ENCODE assay signal across 33 cellular contexts in genomic region chr11:104602643-104603042, GRCh38.
"Had no signal": no experiment of that assay in that cellular context is flagged by ENCODE, and none has a peak within 500 bp of the region (broad histone marks: within the 10 kb centered on the region; RNA-seq: fewer than 3 reads in every experiment).

No MANE protein-coding gene starts in this region.

- H3K27me3 ChIP-seq: brain microvascular endothelial cell, cardiac muscle cell, MG63 had no signal

- H3K4me3 Mint-ChIP-seq: activated CD4-positive, alpha-beta memory T cell treated with anti-CD3 and anti-CD28 coated beads, Interleukin-2, amount 10 ng/mL, durations not matched to agents 7 days and 5 days; activated CD8-positive, alpha-beta memory T cell treated with anti-CD3 and anti-CD28 coated beads, Interleukin-2, amount 10 ng/mL, durations not matched to agents 7 days and 5 days; activated naive CD4-positive, alpha-beta T cell treated with anti-CD3 and anti-CD28 coated beads, Interleukin-2, amount 10 ng/mL, durations not matched to agents 7 days and 5 days; activated naive CD8-positive, alpha-beta T cell treated with anti-CD3 and anti-CD28 coated beads for 36 hours; central memory CD8-positive, alpha-beta T cell had no signal

- H3K4me1 Mint-ChIP-seq: activated CD4-positive, alpha-beta memory T cell treated with anti-CD3 and anti-CD28 coated beads, Interleukin-2, amount 10 ng/mL, durations not matched to agents 7 days and 5 days; activated CD8-positive, alpha-beta memory T cell treated with anti-CD3 and anti-CD28 coated beads, Interleukin-2, amount 10 ng/mL, durations not matched to agents 7 days and 5 days; activated naive CD4-positive, alpha-beta T cell treated with anti-CD3 and anti-CD28 coated beads, Interleukin-2, amount 10 ng/mL, durations not matched to agents 7 days and 5 days; activated naive CD8-positive, alpha-beta T cell treated with anti-CD3 and anti-CD28 coated beads for 36 hours; central memory CD8-positive, alpha-beta T cell had no signal

- H3K27ac Mint-ChIP-seq: activated CD4-positive, alpha-beta memory T cell treated with anti-CD3 and anti-CD28 coated beads, Interleukin-2, amount 10 ng/mL, durations not matched to agents 7 days and 5 days; activated CD8-positive, alpha-beta memory T cell treated with anti-CD3 and anti-CD28 coated beads, Interleukin-2, amount 10 ng/mL, durations not matched to agents 7 days and 5 days; activated naive CD4-positive, alpha-beta T cell treated with anti-CD3 and anti-CD28 coated beads, Interleukin-2, amount 10 ng/mL, durations not matched to agents 7 days and 5 days; activated naive CD8-positive, alpha-beta T cell treated with anti-CD3 and anti-CD28 coated beads for 36 hours had no signal

- H3K27me3 Mint-ChIP-seq: activated CD4-positive, alpha-beta memory T cell treated with anti-CD3 and anti-CD28 coated beads, Interleukin-2, amount 10 ng/mL, durations not matched to agents 7 days and 5 days; activated CD8-positive, alpha-beta memory T cell treated with anti-CD3 and anti-CD28 coated beads, Interleukin-2, amount 10 ng/mL, durations not matched to agents 7 days and 5 days; central memory CD8-positive, alpha-beta T cell had no signal

- H3K27ac ChIP-seq: brain microvascular endothelial cell, cardiac muscle cell, RWPE1, SK-N-MC, WERI-Rb-1 had no signal

- ATAC-seq: activated CD8-positive, alpha-beta memory T cell treated with anti-CD3 and anti-CD28 coated beads, Interleukin-2, amount 10 ng/mL, durations not matched to agents 7 days and 5 days had no signal

- H3K36me3 ChIP-seq: brain microvascular endothelial cell, cardiac muscle cell, MG63, WERI-Rb-1 had no signal

- DNase-seq: activated CD4-positive, alpha-beta memory T cell treated with anti-CD3 and anti-CD28 coated beads, Interleukin-2, amount 10 ng/mL, durations not matched to agents 7 days and 5 days; activated CD4-positive, alpha-beta T cell treated with anti-CD3 and anti-CD28 coated beads for 1 hour; activated CD4-positive, alpha-beta T cell treated with anti-CD3 and anti-CD28 coated beads for 48 hours; activated CD4-positive, CD25-positive, alpha-beta regulatory T cell; activated CD8-positive, alpha-beta memory T cell treated with anti-CD3 and anti-CD28 coated beads for 24 hours; activated CD8-positive, alpha-beta memory T cell treated with anti-CD3 and anti-CD28 coated beads, Interleukin-2, amount 10 ng/mL, durations not matched to agents 7 days and 5 days; activated CD8-positive, alpha-beta memory T cell treated with anti-CD3 and anti-CD28 coated beads, Interleukin-2, amount 50 U/mL, for 48 hours; activated effector memory CD4-positive, alpha-beta T cell treated with Interleukin-2 at 50 U/mL for 16 hours; activated naive CD4-positive, alpha-beta T cell treated with anti-CD3 and anti-CD28 coated beads, Interleukin-2, amount 10 ng/mL, durations not matched to agents 7 days and 5 days; activated naive CD8-positive, alpha-beta T cell treated with anti-CD3 and anti-CD28 coated beads for 36 hours; activated T-cell treated with anti-CD3 and anti-CD28 coated beads, Interleukin-2, amount 50 U/mL, for 48 hours; amniotic stem cell; aorta; brain microvascular endothelial cell; Karpas-422; KBM-7; MG63; NCI-H1048; NCI-H1105 treated with DMSO at 0.1 percent for 48 hours; NCI-H1436; NCI-H1694; NCI-H1930; NCI-H2081 treated with DMSO at 0.1 percent for 48 hours; NCI-H226; NCI-H446 treated with DMSO at 0.1 percent for 48 hours; NCI-H524; NCI-H69; Right ventricle myocardium superior; WERI-Rb-1 had no signal

- H3K4me3 ChIP-seq: cardiac muscle cell, MG63, SK-N-MC had no signal

- H3K36me3 Mint-ChIP-seq: activated naive CD4-positive, alpha-beta T cell treated with anti-CD3 and anti-CD28 coated beads, Interleukin-2, amount 10 ng/mL, durations not matched to agents 7 days and 5 days; activated naive CD8-positive, alpha-beta T cell treated with anti-CD3 and anti-CD28 coated beads for 36 hours had no signal
